Comparison of ENCODE assay signal across 21 cellular contexts in the genomic region with DNA sequence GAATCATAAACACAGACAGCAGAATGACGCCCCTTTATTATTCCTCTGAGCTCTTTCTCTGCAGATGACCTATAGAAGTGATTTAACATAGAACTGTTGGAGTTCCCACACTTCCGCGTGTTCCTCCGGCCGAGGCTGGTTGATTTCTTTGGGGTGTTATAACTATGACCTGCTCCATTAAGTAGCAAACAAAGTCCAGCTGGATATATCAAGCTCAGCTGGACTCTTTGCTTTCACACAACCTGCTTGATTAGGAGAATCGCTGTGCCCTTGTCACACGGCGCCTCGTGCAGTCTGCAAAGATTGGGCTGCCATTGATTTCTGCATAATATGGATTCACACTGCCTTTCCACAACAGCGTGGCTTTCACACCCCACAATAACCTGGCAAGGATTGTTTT.
"Had no signal": no experiment of that assay in that cellular context is flagged by ENCODE, and none has a peak within 500 bp of the region (broad histone marks: within the 10 kb centered on the region; RNA-seq: fewer than 3 reads in every experiment).

No MANE protein-coding gene starts in this region.

- H3K9me3 Mint-ChIP-seq: activated B cell treated with CpG ODN at 0.5 μM for 24 hours; activated naive CD8-positive, alpha-beta T cell treated with anti-CD3 and anti-CD28 coated beads, Interleukin-2, amount 50 U/mL, for 24 hours had no signal

- DNase-seq: activated B cell treated with CpG ODN at 0.5 μM for 24 hours; activated CD4-positive, alpha-beta T cell treated with anti-CD3 and anti-CD28 coated beads for 36 hours; activated CD4-positive, alpha-beta T cell treated with anti-CD3 and anti-CD28 coated beads, Interleukin-2, amount 50 U/mL, for 48 hours; activated effector memory CD4-positive, alpha-beta T cell treated with anti-CD3 and anti-CD28 coated beads, Interleukin-2, amount 50 U/mL, for 16 hours; activated naive CD4-positive, alpha-beta T cell treated with anti-CD3 and anti-CD28 coated beads, Interleukin-2, amount 50 U/mL, for 16 hours; activated naive CD8-positive, alpha-beta T cell treated with anti-CD3 and anti-CD28 coated beads, Interleukin-2, amount 50 U/mL, for 24 hours; brain microvascular endothelial cell; caudate nucleus; effector CD4-positive, alpha-beta T cell; erythroblast; foreskin fibroblast; left ventricle myocardium inferior; mammary epithelial cell; midbrain; stimulated activated CD4-positive, alpha-beta T cell treated with anti-CD3 and anti-CD28 coated beads, Interleukin-4, amount 100 ng/mL, for 24 hours; stimulated activated naive CD8-positive, alpha-beta T cell treated with anti-CD3 and anti-CD28 coated beads, Interleukin-15, Interleukin-2, amounts not matched to agents 100 U/mL and 50 U/mL, for 24 hours; SW 1271; T-helper 17 cell; upper lobe of right lung had no signal

- H3K4me1 ChIP-seq: left ventricle myocardium inferior, upper lobe of right lung had no signal

- H3K4me3 Mint-ChIP-seq: activated B cell treated with CpG ODN at 0.5 μM for 24 hours; activated CD4-positive, alpha-beta T cell treated with anti-CD3 and anti-CD28 coated beads for 36 hours; activated naive CD8-positive, alpha-beta T cell treated with anti-CD3 and anti-CD28 coated beads, Interleukin-2, amount 50 U/mL, for 24 hours; dendritic cell treated with granulocyte-macrophage colony-stimulating factor and Interleukin-4, amounts not matched to agents 40 ng/mL and 50 ng/mL, for 4 days; natural killer cell treated with Interleukin-12 subunit alpha and Interleukin-12 subunit beta and Interleukin-15 and Interleukin-18, amount 100 ng/mL, for 72 hours; T-helper 17 cell had no signal

- H3K4me1 Mint-ChIP-seq: activated B cell treated with CpG ODN at 0.5 μM for 24 hours; activated CD4-positive, alpha-beta T cell treated with anti-CD3 and anti-CD28 coated beads for 36 hours; activated naive CD8-positive, alpha-beta T cell treated with anti-CD3 and anti-CD28 coated beads, Interleukin-2, amount 50 U/mL, for 24 hours; T-helper 17 cell had no signal

- ATAC-seq: activated CD4-positive, alpha-beta T cell treated with anti-CD3 and anti-CD28 coated beads for 36 hours; activated naive CD8-positive, alpha-beta T cell treated with anti-CD3 and anti-CD28 coated beads, Interleukin-2, amount 50 U/mL, for 24 hours; natural killer cell treated with Interleukin-12 subunit alpha and Interleukin-12 subunit beta and Interleukin-15 and Interleukin-18, amount 100 ng/mL, for 72 hours; stimulated activated naive CD8-positive, alpha-beta T cell treated with anti-CD3 and anti-CD28 coated beads, Interleukin-15, Interleukin-2, amounts not matched to agents 100 U/mL and 50 U/mL, for 24 hours; T-helper 17 cell; upper lobe of right lung had no signal

- H3K36me3 Mint-ChIP-seq: natural killer cell treated with Interleukin-12 subunit alpha and Interleukin-12 subunit beta and Interleukin-15 and Interleukin-18, amount 100 ng/mL, for 72 hours had no signal

- H3K27ac Mint-ChIP-seq: activated B cell treated with CpG ODN at 0.5 μM for 24 hours; activated CD4-positive, alpha-beta T cell treated with anti-CD3 and anti-CD28 coated beads for 36 hours; activated naive CD8-positive, alpha-beta T cell treated with anti-CD3 and anti-CD28 coated beads, Interleukin-2, amount 50 U/mL, for 24 hours; dendritic cell treated with granulocyte-macrophage colony-stimulating factor and Interleukin-4, amounts not matched to agents 40 ng/mL and 50 ng/mL, for 4 days; natural killer cell treated with Interleukin-12 subunit alpha and Interleukin-12 subunit beta and Interleukin-15 and Interleukin-18, amount 100 ng/mL, for 72 hours; T-helper 17 cell had no signal

- H3K9me3 ChIP-seq: upper lobe of right lung had no signal

- H3K36me3 ChIP-seq: brain microvascular endothelial cell, left ventricle myocardium inferior, upper lobe of right lung had no signal

- H3K4me3 ChIP-seq: left ventricle myocardium inferior, upper lobe of right lung had no signal

- H3K27ac ChIP-seq: brain microvascular endothelial cell, left ventricle myocardium inferior, upper lobe of right lung had no signal

- H3K27me3 ChIP-seq: brain microvascular endothelial cell, upper lobe of right lung had no signal

- H3K27me3 Mint-ChIP-seq: activated B cell treated with CpG ODN at 0.5 μM for 24 hours; dendritic cell treated with granulocyte-macrophage colony-stimulating factor and Interleukin-4, amounts not matched to agents 40 ng/mL and 50 ng/mL, for 4 days; T-helper 17 cell had no signal
